ENCODE assay signal across 16 cellular contexts in genomic region chr6:119161450-119161849, GRCh38.
"Had no signal": no experiment of that assay in that cellular context is flagged by ENCODE, and none has a peak within 500 bp of the region (broad histone marks: within the 10 kb centered on the region; RNA-seq: fewer than 3 reads in every experiment).

No MANE protein-coding gene starts in this region.

- H3K4me3 ChIP-seq: smooth muscle cell had no signal

- H3K27ac ChIP-seq: brain microvascular endothelial cell, epithelial cell of prostate had no signal

- DNase-seq: activated CD4-positive, alpha-beta T cell treated with anti-CD3 and anti-CD28 coated beads, Interleukin-2, amount 50 U/mL, for 4 hours; activated CD4-positive, CD25-positive, alpha-beta regulatory T cell treated with anti-CD3 and anti-CD28 coated beads, Interleukin-2, amount 50 U/mL, for 72 hours; activated effector memory CD4-positive, alpha-beta T cell treated with Interleukin-2 at 50 U/mL for 16 hours; activated T-cell treated with anti-CD3 and anti-CD28 coated beads, Interleukin-2, amount 50 U/mL, for 24 hours; brain microvascular endothelial cell; effector memory CD4-positive, alpha-beta T cell; glutamatergic neuron; left cardiac atrium; mammary epithelial cell; stimulated activated CD4-positive, alpha-beta T cell treated with anti-CD3 and anti-CD28 coated beads, Interleukin-1b, Interleukin-23, amount 100 ng/mL, for 48 hours; stimulated activated naive CD4-positive, alpha-beta T cell treated with Interleukin-2 at 50 U/mL for 16 hours; SW 1271; trophoblast cell had no signal

- H3K36me3 ChIP-seq: brain microvascular endothelial cell had no signal

- H3K27ac Mint-ChIP-seq: activated naive CD8-positive, alpha-beta T cell; activated T-cell treated with anti-CD3 and anti-CD28 coated beads, Interleukin-2, amount 50 U/mL, for 24 hours had no signal

- ATAC-seq: left cardiac atrium had no signal

- H3K36me3 Mint-ChIP-seq: activated naive CD8-positive, alpha-beta T cell had no signal

- H3K4me3 Mint-ChIP-seq: activated naive CD8-positive, alpha-beta T cell; activated T-cell treated with anti-CD3 and anti-CD28 coated beads, Interleukin-2, amount 50 U/mL, for 24 hours had no signal

- H3K9me3 Mint-ChIP-seq: activated T-cell treated with anti-CD3 and anti-CD28 coated beads, Interleukin-2, amount 50 U/mL, for 24 hours had no signal

- H3K4me2 ChIP-seq: smooth muscle cell had no signal

- H3K27me3 ChIP-seq: brain microvascular endothelial cell had no signal
